1 cellular context compared by ENCODE assay signal in the genomic region with DNA sequence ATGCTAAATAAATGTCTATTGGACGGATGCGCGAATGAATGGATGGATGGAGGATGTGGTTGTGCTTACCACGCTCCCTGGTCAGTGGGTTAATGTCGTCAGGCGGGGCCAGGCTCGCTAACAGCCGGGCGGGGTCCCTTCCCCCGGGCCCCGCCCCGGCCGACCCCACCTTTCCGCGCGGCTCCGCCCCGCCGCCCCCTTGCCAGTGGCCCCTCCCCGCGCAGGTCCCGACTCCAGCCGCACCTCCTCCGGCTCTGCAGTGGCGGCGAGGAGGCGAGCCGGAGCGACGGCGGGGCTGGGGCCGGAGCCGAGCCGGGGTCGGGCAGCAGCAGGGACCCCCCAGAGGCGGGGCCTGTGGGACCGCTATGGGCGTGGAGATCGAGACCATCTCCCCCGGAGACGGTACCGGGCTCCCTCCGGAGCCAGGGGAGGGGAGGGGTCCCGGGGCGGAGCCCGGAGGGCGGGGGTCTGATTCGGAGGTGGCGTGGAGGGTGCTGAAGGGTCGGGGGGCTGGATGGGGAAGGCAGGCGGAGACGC.
TF ChIP-seq lines count a peak whose summit lies in the region.

A gene (plus strand): TSS at position 257 of the 537 bp plus-strand sequence. CDS start 109 bp downstream, at position 366.

TF ChIP-seq in HEK293, 187 proteins besides CTCF, POLR2A, EP300 and RAD21 (continued from another document):
- TF ChIP-seq ZNF660 (tag by site-specific recombination; IDR thresholded peaks at IDR 0.05), result 0 out of 2 replicates have a peak, but pooled peaks have one; percentile 30
- TF ChIP-seq, protein P1, sequence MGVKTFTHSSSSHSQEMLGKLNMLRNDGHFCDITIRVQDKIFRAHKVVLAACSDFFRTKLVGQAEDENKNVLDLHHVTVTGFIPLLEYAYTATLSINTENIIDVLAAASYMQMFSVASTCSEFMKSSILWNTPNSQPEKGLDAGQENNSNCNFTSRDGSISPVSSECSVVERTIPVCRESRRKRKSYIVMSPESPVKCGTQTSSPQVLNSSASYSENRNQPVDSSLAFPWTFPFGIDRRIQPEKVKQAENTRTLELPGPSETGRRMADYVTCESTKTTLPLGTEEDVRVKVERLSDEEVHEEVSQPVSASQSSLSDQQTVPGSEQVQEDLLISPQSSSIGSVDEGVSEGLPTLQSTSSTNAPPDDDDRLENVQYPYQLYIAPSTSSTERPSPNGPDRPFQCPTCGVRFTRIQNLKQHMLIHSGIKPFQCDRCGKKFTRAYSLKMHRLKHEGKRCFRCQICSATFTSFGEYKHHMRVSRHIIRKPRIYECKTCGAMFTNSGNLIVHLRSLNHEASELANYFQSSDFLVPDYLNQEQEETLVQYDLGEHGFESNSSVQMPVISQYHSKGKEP (tag by site-specific recombination; IDR thresholded peaks at IDR 0.05), result no peak
- TF ChIP-seq ZNF514 (tag by site-specific recombination; IDR thresholded peaks at IDR 0.05), result no peak
- peak; percentile 74 for TF ChIP-seq KLF1 (tag by site-specific recombination; IDR thresholded peaks at IDR 0.05)
- TF ChIP-seq, protein P2, sequence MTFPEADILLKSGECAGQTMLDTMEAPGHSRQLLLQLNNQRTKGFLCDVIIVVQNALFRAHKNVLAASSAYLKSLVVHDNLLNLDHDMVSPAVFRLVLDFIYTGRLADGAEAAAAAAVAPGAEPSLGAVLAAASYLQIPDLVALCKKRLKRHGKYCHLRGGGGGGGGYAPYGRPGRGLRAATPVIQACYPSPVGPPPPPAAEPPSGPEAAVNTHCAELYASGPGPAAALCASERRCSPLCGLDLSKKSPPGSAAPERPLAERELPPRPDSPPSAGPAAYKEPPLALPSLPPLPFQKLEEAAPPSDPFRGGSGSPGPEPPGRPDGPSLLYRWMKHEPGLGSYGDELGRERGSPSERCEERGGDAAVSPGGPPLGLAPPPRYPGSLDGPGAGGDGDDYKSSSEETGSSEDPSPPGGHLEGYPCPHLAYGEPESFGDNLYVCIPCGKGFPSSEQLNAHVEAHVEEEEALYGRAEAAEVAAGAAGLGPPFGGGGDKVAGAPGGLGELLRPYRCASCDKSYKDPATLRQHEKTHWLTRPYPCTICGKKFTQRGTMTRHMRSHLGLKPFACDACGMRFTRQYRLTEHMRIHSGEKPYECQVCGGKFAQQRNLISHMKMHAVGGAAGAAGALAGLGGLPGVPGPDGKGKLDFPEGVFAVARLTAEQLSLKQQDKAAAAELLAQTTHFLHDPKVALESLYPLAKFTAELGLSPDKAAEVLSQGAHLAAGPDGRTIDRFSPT (tag by site-specific recombination; IDR thresholded peaks at IDR 0.05), result no peak
- TF ChIP-seq, protein P3, sequence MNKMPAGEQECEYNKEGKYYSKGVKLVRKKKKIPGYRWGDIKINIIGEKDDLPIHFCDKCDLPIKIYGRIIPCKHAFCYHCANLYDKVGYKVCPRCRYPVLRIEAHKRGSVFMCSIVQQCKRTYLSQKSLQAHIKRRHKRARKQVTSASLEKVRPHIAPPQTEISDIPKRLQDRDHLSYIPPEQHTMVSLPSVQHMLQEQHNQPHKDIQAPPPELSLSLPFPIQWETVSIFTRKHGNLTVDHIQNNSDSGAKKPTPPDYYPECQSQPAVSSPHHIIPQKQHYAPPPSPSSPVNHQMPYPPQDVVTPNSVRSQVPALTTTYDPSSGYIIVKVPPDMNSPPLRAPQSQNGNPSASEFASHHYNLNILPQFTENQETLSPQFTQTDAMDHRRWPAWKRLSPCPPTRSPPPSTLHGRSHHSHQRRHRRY (tag by site-specific recombination; IDR thresholded peaks at IDR 0.05), result no peak
- 0 out of 2 replicates have a peak, but pooled peaks have one; percentile 15 for TF ChIP-seq ZFP69B (tag by site-specific recombination; IDR thresholded peaks at IDR 0.05)
- TF ChIP-seq ZNF266 (tag by site-specific recombination; IDR thresholded peaks at IDR 0.05; ENCODE audit: low read depth), result no peak
- TF ChIP-seq KLF7 (tag by site-specific recombination; IDR thresholded peaks at IDR 0.05; ENCODE audit: borderline replicate concordance), result 0 out of 2 replicates have a peak, but pooled peaks have one; percentile 38
- no peak for TF ChIP-seq PRDM1 (tag by site-specific recombination; IDR thresholded peaks at IDR 0.05)
- peak; percentile 30; the same call in 1 of the 2 replicates for TF ChIP-seq KLF8 (tag by site-specific recombination; IDR thresholded peaks at IDR 0.05)
- peak; percentile 63; the same call in 1 of the 2 replicates for TF ChIP-seq ZBTB17 (tag by site-specific recombination; IDR thresholded peaks at IDR 0.05)
TF ChIP-seq in HEK293: peak in this region for 10.
